ENCODE assay signal across 8 cellular contexts in the genomic region with DNA sequence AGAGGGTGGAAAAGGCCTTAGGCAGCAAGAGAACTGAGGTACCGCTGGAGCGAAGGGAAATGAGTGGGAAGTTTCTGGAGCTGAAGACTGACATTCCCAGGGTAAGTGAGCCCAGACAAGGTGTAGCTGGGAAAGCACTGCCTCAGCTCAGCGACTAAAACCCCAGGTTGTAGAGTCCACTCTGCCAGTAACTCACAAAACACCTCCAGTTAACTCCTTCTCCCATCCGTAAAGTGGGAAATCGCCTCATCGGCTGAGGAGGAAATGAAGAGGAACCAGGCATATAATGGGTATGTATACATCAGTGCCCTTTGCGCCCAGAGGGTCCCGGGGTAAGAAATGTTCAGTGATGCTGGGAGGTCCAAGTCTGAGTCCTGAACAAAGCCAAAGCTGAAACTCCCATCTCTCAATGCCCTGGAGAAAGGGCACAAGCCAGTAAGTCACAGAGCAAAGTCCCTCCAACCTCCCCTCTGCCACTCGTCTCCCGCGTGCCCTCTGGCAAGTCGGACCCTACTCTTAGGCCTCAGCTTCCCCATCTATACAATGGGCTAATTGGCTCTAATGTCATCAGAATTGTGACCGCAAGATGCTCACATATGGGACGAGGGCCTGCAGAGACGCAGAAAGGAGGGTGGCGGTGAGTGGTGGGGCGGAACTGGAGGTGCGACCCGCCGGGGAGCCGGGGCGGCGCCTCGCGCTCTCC. TPM values are rescaled to one million over a fixed set of nuclear protein-coding genes. Genes with fewer than 3 reads are reported as not detected.
DNase-seq lines count a peak whose midpoint lies in the region; ATAC-seq, FAIRE-seq and TF ChIP-seq lines count a peak whose summit lies in the region.

No MANE protein-coding gene starts in this region.

- no peak for DNase-seq in astrocyte (ENCODE audit: low read depth)
- DNase-seq in HepG2 (ENCODE audit: low spot score) = no peak
- no peak for DNase-seq in tibial artery
- no peak for DNase-seq in activated CD4-positive, alpha-beta T cell treated with anti-CD3 and anti-CD28 coated beads, Interleukin-2, amount 50 U/mL, for 1 hour

- TF ChIP-seq CTCF in C4-2B (conservative IDR thresholded peaks at IDR 0.05) (no peak), astrocyte (IDR thresholded peaks at IDR 0.05; ENCODE audit: insufficient read depth, low read depth, low read length) (no peak), HepG2 (CRISPR knock-in tag; IDR thresholded peaks at IDR 0.05) (no peak), tibial artery (IDR thresholded peaks at IDR 0.05) (no peak)

- no peak for FAIRE-seq in astrocyte (lab: Jason Lieb, UNC)
- FAIRE-seq in HepG2 (lab: Jason Lieb, UNC) = no peak

- intact Hi-C loops in HepG2 (cut with micrococcal nuclease; ENCODE audit: unreplicated experiment) = loop anchor here (1.0 kb wide), 1 partner anchor 8 kb away; no protein-coding TSS in a partner anchor
- intact Hi-C loops in tibial artery (cut with DNase I; ENCODE audit: low total_unique reads) = loop anchor here (2.0 kb wide), 1 partner anchor 26 kb away; no protein-coding TSS in a partner anchor

- CTCF ChIA-PET in HepG2 (lab: Yijun Ruan, JAX; ENCODE audit: low intra/inter-chr PET ratio, low total read pairs) = no interaction called here

- H3K79me2 ChIP-seq in astrocyte (ENCODE audit: insufficient read depth, low read length) = peaks cover 39% of the 10 kb centered on the region
- peaks cover 36% of the 10 kb centered on the region for H3K79me2 ChIP-seq in HepG2 (ENCODE audit: insufficient read depth, low read length)

- ATAC-seq in HG03575 (IDR thresholded peaks at IDR 0.05; ENCODE audit: extremely low read depth, insufficient number of reproducible peaks, low FRiP score, unreplicated experiment) = peak; percentile 9
- peak; percentile 8 for ATAC-seq in HepG2
- ATAC-seq in HG03378 (IDR thresholded peaks at IDR 0.05; ENCODE audit: unreplicated experiment) = no peak
- no peak for ATAC-seq in GM18520 (IDR thresholded peaks at IDR 0.05; ENCODE audit: unreplicated experiment)

- POLR2A ChIA-PET in HepG2 (lab: Yijun Ruan, JAX) = interaction anchor here (1.1 to 1.5 kb wide), 2 partner anchors 9 to 254 kb away, joined by 3 to 5 read pairs; a partner anchor contains a TSS

- H3K4me1 Mint-ChIP-seq in astrocyte (ENCODE audit: low read depth, unreplicated experiment) = peaks cover 15% of the 10 kb centered on the region

- peak overlapping the region; percentile 83 for H3K9ac ChIP-seq in astrocyte (ENCODE audit: low read length)
- H3K9ac ChIP-seq in HepG2 (ENCODE audit: insufficient read depth, low read depth, low read length) = peak overlapping the region; percentile 87

- no peak for TF ChIP-seq RAD21 in HepG2 (CRISPR knock-in tag; IDR thresholded peaks at IDR 0.05)

- H3K4me3 ChIP-seq in astrocyte (ENCODE audit: insufficient read depth, low read depth, low read length) (peak overlapping the region; percentile 74), HepG2 (replicated peaks in 1 of 3; ENCODE audit: insufficient read depth in 1 of 3, low read depth in 2 of 3, low read length in 3 of 3) (peak overlapping the region; percentile 71 to 87 (median 84)), tibial artery (peak overlapping the region; percentile 68 to 85)

- H3K4me3 Mint-ChIP-seq in astrocyte (ENCODE audit: unreplicated experiment) = peak overlapping the region; percentile 83

- 1% methylated on average over 12 of the region's 25 CpGs for WGBS in HepG2 (ENCODE audit: low lambda C conversion rate)

- H4K20me1 ChIP-seq in astrocyte (ENCODE audit: insufficient read depth, low read length) (no peaks in the 10 kb centered on the region), HepG2 (ENCODE audit: insufficient read depth, low read length) (no peaks in the 10 kb centered on the region; the same call in 1 of the 2 replicates)

- H3K36me3 Mint-ChIP-seq in astrocyte (ENCODE audit: low read depth, unreplicated experiment) = no peaks in the 10 kb centered on the region

- H3K9me3 Mint-ChIP-seq in astrocyte (ENCODE audit: unreplicated experiment) = no peaks in the 10 kb centered on the region

- TSS peak; percentile 49 for BruUV-seq in HepG2 (replicated peaks; lab: Mats Ljungman, UMichigan)

- H3K27ac Mint-ChIP-seq in astrocyte (ENCODE audit: unreplicated experiment) = peak overlapping the region; percentile 89

- H3K4me1 ChIP-seq in astrocyte (ENCODE audit: insufficient read depth, low read length) (peaks cover 28% of the 10 kb centered on the region), HepG2 (ENCODE audit: insufficient read depth, low read length) (peaks cover 70% of the 10 kb centered on the region), tibial artery (peaks cover 0 to 34% (median 22%) of the 10 kb centered on the region in 4 donors)

- TF ChIP-seq EP300 in HepG2 (IDR thresholded peaks at IDR 0.05; ENCODE audit: low read depth in 2 of 2, low read length in 2 of 2) (no peak), HepG2 (CRISPR knock-in tag; IDR thresholded peaks at IDR 0.05; ENCODE audit: borderline replicate concordance) (no peak)

- H2AFZ ChIP-seq in astrocyte (ENCODE audit: low read depth, low read length) (peak overlapping the region; percentile 88), HepG2 (ENCODE audit: low read length) (peak overlapping the region; percentile 0)

- H3K27me3 ChIP-seq in astrocyte (ENCODE audit: insufficient read depth, low read length) = peaks cover 10% of the 10 kb centered on the region
- no peaks in the 10 kb centered on the region; a peak in 1 of 5 replicates for H3K27me3 ChIP-seq in HepG2 (ENCODE audit: control insufficient read depth in 1 of 2, insufficient read depth in 2 of 2, low read length in 2 of 2)
- no peaks in the 10 kb centered on the region for H3K27me3 ChIP-seq in tibial artery

- no peak; a peak in 1 of 4 replicates for TF ChIP-seq POLR2A in HepG2 (IDR thresholded peaks at IDR 0.05; ENCODE audit: insufficient read depth in 1 of 2, low read depth in 2 of 2, low read length in 2 of 2)

- H3K9me3 ChIP-seq in astrocyte (ENCODE audit: insufficient read depth, low read depth, low read length) (no peaks in the 10 kb centered on the region), HepG2 (ENCODE audit: low read length) (no peaks in the 10 kb centered on the region), tibial artery (no peaks in the 10 kb centered on the region)

- peak overlapping the region; percentile 97 for H3K4me2 ChIP-seq in astrocyte (ENCODE audit: low read length)
- peak overlapping the region; percentile 99 for H3K4me2 ChIP-seq in HepG2 (ENCODE audit: low read depth, low read length)

- H3K27ac ChIP-seq in C4-2B (peak overlapping the region; percentile 92), astrocyte (ENCODE audit: low read depth, low read length) (peak overlapping the region; percentile 80), HepG2 (ENCODE audit: extremely low read length, insufficient read depth, low read length) (peak overlapping the region; percentile 96), tibial artery (peak overlapping the region; percentile 91 to 98)

- in situ Hi-C loops in HepG2 (cut with HindIII; ENCODE audit: extremely low pct_ligation_motif_present, low pct_unique_long_range_greater_than_20kb) = no loop called here

- no peaks in the 10 kb centered on the region for H3K36me3 ChIP-seq in astrocyte (ENCODE audit: insufficient read depth, low read length)
- peaks cover 0 to 13% of the 10 kb centered on the region in 2 experiments; a peak in 1 of 5 replicates for H3K36me3 ChIP-seq in HepG2 (replicated peaks in 1 of 2; ENCODE audit: control insufficient read depth in 1 of 2, insufficient read depth in 2 of 2, low read length in 2 of 2)
- no peaks in the 10 kb centered on the region for H3K36me3 ChIP-seq in tibial artery

- no peaks in the 10 kb centered on the region for H3K27me3 Mint-ChIP-seq in astrocyte (ENCODE audit: low read depth, unreplicated experiment)

RNA-seq across cellular contexts. Expression of a gene that starts 0.6 kb away (rescaled TPM):
- total RNA-seq in astrocyte (13.5 and 18.1 TPM in 2 replicates), HepG2 (2016; rRNA removed; fragmentation: Illumina TruSeq; extraction: Trizol) (8.0 and 8.8 TPM in 2 replicates)
- 5.5 and 8.1 TPM in 2 replicates for total RNA-seq in HepG2 (2016; cell fraction: cytosol; rRNA removed; fragmentation: Illumina TruSeq; extraction: Trizol; ENCODE audit: low read depth)
- 6.1 and 10.4 TPM in 2 replicates for total RNA-seq in HepG2 (2016; cell fraction: insoluble cytoplasmic fraction; rRNA removed; fragmentation: Illumina TruSeq; extraction: Trizol)
- total RNA-seq in HepG2 (2016; cell fraction: membrane; rRNA removed; fragmentation: Illumina TruSeq; extraction: Trizol) = 9.9 and 11.8 TPM in 2 replicates
- total RNA-seq in HepG2 (2016; cell fraction: nucleus; rRNA removed; fragmentation: Illumina TruSeq; extraction: Trizol) = 6.8 and 8.7 TPM in 2 replicates
- polyA plus RNA-seq in HepG2 (2011; rRNA removed) = 7.5 and 8.8 TPM in 2 replicates
- polyA plus RNA-seq in HepG2 (2011; cell fraction: cytosol; rRNA removed) = 7.1 and 8.8 TPM in 2 replicates
- polyA plus RNA-seq in HepG2 (2011; cell fraction: nucleus; rRNA removed) = 17.8 and 18.7 TPM in 2 replicates
- polyA plus RNA-seq in HepG2 (2012) = 9.1 and 10.1 TPM in 2 replicates
- 3.4 and 4.2 TPM in 2 replicates for polyA plus RNA-seq in HepG2 (2016; cell fraction: cytosol; fragmentation: Illumina TruSeq; extraction: Trizol; ENCODE audit: low read depth)
- 8.1 and 12.2 TPM in 2 replicates for polyA plus RNA-seq in HepG2 (2016; cell fraction: insoluble cytoplasmic fraction; fragmentation: Illumina TruSeq; extraction: Trizol; ENCODE audit: low read depth)
- polyA plus RNA-seq in HepG2 (2016; cell fraction: membrane; fragmentation: Illumina TruSeq; extraction: Trizol; ENCODE audit: low read depth) = 8.7 and 10.6 TPM in 2 replicates
- polyA plus RNA-seq in HepG2 (2016; cell fraction: nucleus; fragmentation: Illumina TruSeq; extraction: Trizol; ENCODE audit: insufficient read depth, low read depth) = 14.6 and 15.9 TPM in 2 replicates
- polyA minus RNA-seq in HepG2 (2011; rRNA and poly(A)+ RNA removed; ENCODE audit: low replicate concordance) = 9.3 and 11.0 TPM in 2 replicates
- 2.6 and 4.1 TPM in 2 replicates for polyA minus RNA-seq in HepG2 (2011; cell fraction: cytosol; rRNA and poly(A)+ RNA removed)
- polyA minus RNA-seq in HepG2 (2011; cell fraction: nucleus; rRNA and poly(A)+ RNA removed) = 7.6 and 10.3 TPM in 2 replicates

RNA-seq across cellular contexts. Expression of a gene that starts 42.7 kb away (rescaled TPM):
- total RNA-seq in astrocyte (0.43 TPM in 1 of 2 replicates, not detected in the other), HepG2 (2016; rRNA removed; fragmentation: Illumina TruSeq; extraction: Trizol) (not detected in 2 replicates)
- total RNA-seq in HepG2 (2016; cell fraction: cytosol; rRNA removed; fragmentation: Illumina TruSeq; extraction: Trizol; ENCODE audit: low read depth) = not detected in 2 replicates
- not detected in 2 replicates for total RNA-seq in HepG2 (2016; cell fraction: insoluble cytoplasmic fraction; rRNA removed; fragmentation: Illumina TruSeq; extraction: Trizol)
- total RNA-seq in HepG2 (2016; cell fraction: membrane; rRNA removed; fragmentation: Illumina TruSeq; extraction: Trizol) = not detected in 2 replicates
- total RNA-seq in HepG2 (2016; cell fraction: nucleus; rRNA removed; fragmentation: Illumina TruSeq; extraction: Trizol) = not detected in 2 replicates
- not detected in 2 replicates for polyA plus RNA-seq in HepG2 (2011; rRNA removed)
- polyA plus RNA-seq in HepG2 (2011; cell fraction: cytosol; rRNA removed) = not detected in 2 replicates
- polyA plus RNA-seq in HepG2 (2011; cell fraction: nucleus; rRNA removed) = not detected in 2 replicates
- not detected in 2 replicates for polyA plus RNA-seq in HepG2 (2012)
- polyA plus RNA-seq in HepG2 (2016; cell fraction: cytosol; fragmentation: Illumina TruSeq; extraction: Trizol; ENCODE audit: low read depth) = not detected in 2 replicates
- polyA plus RNA-seq in HepG2 (2016; cell fraction: insoluble cytoplasmic fraction; fragmentation: Illumina TruSeq; extraction: Trizol; ENCODE audit: low read depth) = not detected in 2 replicates
- polyA plus RNA-seq in HepG2 (2016; cell fraction: membrane; fragmentation: Illumina TruSeq; extraction: Trizol; ENCODE audit: low read depth) = not detected in 2 replicates
- not detected in 2 replicates for polyA plus RNA-seq in HepG2 (2016; cell fraction: nucleus; fragmentation: Illumina TruSeq; extraction: Trizol; ENCODE audit: insufficient read depth, low read depth)
- not detected in 2 replicates for polyA minus RNA-seq in HepG2 (2011; rRNA and poly(A)+ RNA removed; ENCODE audit: low replicate concordance)
- not detected in 2 replicates for polyA minus RNA-seq in HepG2 (2011; cell fraction: cytosol; rRNA and poly(A)+ RNA removed)
- polyA minus RNA-seq in HepG2 (2011; cell fraction: nucleus; rRNA and poly(A)+ RNA removed) = not detected in 2 replicates

RNA-seq across cellular contexts. Expression of a gene that starts 58.3 kb away (rescaled TPM):
- total RNA-seq in astrocyte (not detected in 2 replicates), HepG2 (2016; rRNA removed; fragmentation: Illumina TruSeq; extraction: Trizol) (not detected in 2 replicates)
- total RNA-seq in HepG2 (2016; cell fraction: cytosol; rRNA removed; fragmentation: Illumina TruSeq; extraction: Trizol; ENCODE audit: low read depth) = not detected in 2 replicates
- not detected in 2 replicates for total RNA-seq in HepG2 (2016; cell fraction: insoluble cytoplasmic fraction; rRNA removed; fragmentation: Illumina TruSeq; extraction: Trizol)
- not detected in 2 replicates for total RNA-seq in HepG2 (2016; cell fraction: membrane; rRNA removed; fragmentation: Illumina TruSeq; extraction: Trizol)
- total RNA-seq in HepG2 (2016; cell fraction: nucleus; rRNA removed; fragmentation: Illumina TruSeq; extraction: Trizol) = not detected in 2 replicates
- not detected in 2 replicates for polyA plus RNA-seq in HepG2 (2011; rRNA removed)
- not detected in 2 replicates for polyA plus RNA-seq in HepG2 (2011; cell fraction: cytosol; rRNA removed)
- polyA plus RNA-seq in HepG2 (2011; cell fraction: nucleus; rRNA removed) = not detected in 2 replicates
- not detected in 2 replicates for polyA plus RNA-seq in HepG2 (2012)
- not detected in 2 replicates for polyA plus RNA-seq in HepG2 (2016; cell fraction: cytosol; fragmentation: Illumina TruSeq; extraction: Trizol; ENCODE audit: low read depth)
- polyA plus RNA-seq in HepG2 (2016; cell fraction: insoluble cytoplasmic fraction; fragmentation: Illumina TruSeq; extraction: Trizol; ENCODE audit: low read depth) = not detected in 2 replicates
- not detected in 2 replicates for polyA plus RNA-seq in HepG2 (2016; cell fraction: membrane; fragmentation: Illumina TruSeq; extraction: Trizol; ENCODE audit: low read depth)
- polyA plus RNA-seq in HepG2 (2016; cell fraction: nucleus; fragmentation: Illumina TruSeq; extraction: Trizol; ENCODE audit: insufficient read depth, low read depth) = not detected in 2 replicates
- not detected in 2 replicates for polyA minus RNA-seq in HepG2 (2011; rRNA and poly(A)+ RNA removed; ENCODE audit: low replicate concordance)
- polyA minus RNA-seq in HepG2 (2011; cell fraction: cytosol; rRNA and poly(A)+ RNA removed) = not detected in 2 replicates
- not detected in 2 replicates for polyA minus RNA-seq in HepG2 (2011; cell fraction: nucleus; rRNA and poly(A)+ RNA removed)

Comparison
In these comparisons a context has a peak if more than half of its experiments do, and no peak if none do; other contexts are left out.
1. ATAC-seq: peak in HG03575 (single experiment) and HepG2 (single experiment); none in HG03378 (single experiment) and GM18520 (single experiment).
2. Peak in every context shown above with its lines, with median percentiles within 50 percentile points of each other: H3K27ac ChIP-seq and H3K4me3 ChIP-seq.